8 cellular contexts compared by ENCODE assay signal in genomic region chr3:12193485-12194165, GRCh38. TPM values are rescaled to one million over a fixed set of nuclear protein-coding genes. Genes with fewer than 3 reads are reported as not detected.
DNase-seq lines count a peak whose midpoint lies in the region; ATAC-seq and TF ChIP-seq lines count a peak whose summit lies in the region.

No MANE protein-coding gene starts in this region.

- H3K4me3 ChIP-seq in cardiac fibroblast (replicated peaks in 1 of 2; ENCODE audit: low read depth in 2 of 2, low read length in 2 of 2) = no peak overlapping the region

- no peaks in the 10 kb centered on the region for H3K36me3 Mint-ChIP-seq in WTC11

- CTCF ChIA-PET in WTC11 (lab: Charles Lee) = interaction anchor here (1.0 to 1.9 kb wide), 2 partner anchors 58 to 302 kb away, joined by 5 to 6 read pairs; no protein-coding TSS in a partner anchor

- ATAC-seq in HG02678 (IDR thresholded peaks at IDR 0.05; ENCODE audit: unreplicated experiment) (peak; percentile 59), WTC11 (no peak)

- no peak overlapping the region for H3K4me3 Mint-ChIP-seq in WTC11

- TF ChIP-seq CTCF in cardiac fibroblast (IDR thresholded peaks at IDR 0.05; ENCODE audit: low read depth, low read length) (no peak), WTC11 (IDR thresholded peaks at IDR 0.05) (no peak)

- POLR2A ChIA-PET in WTC11 (lab: Charles Lee) = no interaction called here

- no peaks in the 10 kb centered on the region for H3K9me3 Mint-ChIP-seq in WTC11

- no peak overlapping the region for H3K27ac Mint-ChIP-seq in WTC11

- no peaks in the 10 kb centered on the region for H3K27me3 Mint-ChIP-seq in WTC11 (ENCODE audit: low read depth)

- peak; percentile 55 for DNase-seq in NK-92 treated with Interleukin-12 subunit alpha and Interleukin-12 subunit beta, amount 100 ng/mL, for 24 hours (lab: John Stamatoyannopoulos, UW)
- DNase-seq in NK-92 (lab: John Stamatoyannopoulos, UW; ENCODE audit: unreplicated experiment) (no peak), NOMO-1 treated with DMSO at 0.1 percent for 48 hours (lab: John Stamatoyannopoulos, UW; ENCODE audit: unreplicated experiment) (peak; percentile 85), cardiac fibroblast (ENCODE audit: low read depth in 2 of 2) (peak; percentile 97 to 99), non-pigmented ciliary epithelial cell (ENCODE audit: low read depth) (peak; percentile 99), cerebellar cortex (ENCODE audit: low spot score) (no peak), WTC11 (ENCODE audit: low spot score) (no peak)

- H3K4me1 Mint-ChIP-seq in WTC11 = peaks cover 9% of the 10 kb centered on the region

TF ChIP-seq in WTC11, 78 proteins besides CTCF, POLR2A, EP300 and RAD21:
- TF ChIP-seq ZNF423 (CRISPR knock-in tag; IDR thresholded peaks at IDR 0.05) (no peak), GRHL2 (CRISPR knock-in tag; IDR thresholded peaks at IDR 0.05; ENCODE audit: insufficient replicate concordance, severe bottlenecking) (no peak), PRRX2 (CRISPR knock-in tag; IDR thresholded peaks at IDR 0.05) (no peak), IRF1 (CRISPR knock-in tag; IDR thresholded peaks at IDR 0.05) (no peak), E2F4 (CRISPR knock-in tag; IDR thresholded peaks at IDR 0.05; ENCODE audit: borderline replicate concordance, low read depth) (no peak), MXD4 (CRISPR knock-in tag; IDR thresholded peaks at IDR 0.05; ENCODE audit: borderline replicate concordance) (no peak), ZNF425 (CRISPR knock-in tag; conservative IDR thresholded peaks at IDR 0.05) (no peak), ZNF281 (CRISPR knock-in tag; IDR thresholded peaks at IDR 0.05) (no peak), CBFB (CRISPR knock-in tag; IDR thresholded peaks at IDR 0.05; ENCODE audit: low read depth) (no peak), STAT6 (CRISPR knock-in tag; conservative IDR thresholded peaks at IDR 0.05; ENCODE audit: low read depth) (no peak), ZMAT4 (CRISPR knock-in tag; IDR thresholded peaks at IDR 0.05) (no peak), JUN (CRISPR knock-in tag; IDR thresholded peaks at IDR 0.05) (no peak)
TF ChIP-seq in WTC11: peak in this region for 0.

RNA-seq across cellular contexts. Expression of gene TIMP4, which starts 34.9 kb away (rescaled TPM):
- 4.1 to 11.8 TPM (median 4.8 TPM) in 3 replicates for total RNA-seq in WTC11 (2021)

Comparison
In these comparisons a context has a peak if more than half of its experiments do, and no peak if none do; other contexts are left out.
1. DNase-seq: peak in NK-92 treated with Interleukin-12 subunit alpha and Interleukin-12 subunit beta, amount 100 ng/mL, for 24 hours (single experiment), NOMO-1 treated with DMSO at 0.1 percent for 48 hours (single experiment), cardiac fibroblast (2 of 2) and non-pigmented ciliary epithelial cell (single experiment); none in NK-92 (single experiment), cerebellar cortex (single experiment) and WTC11 (single experiment).